In the genomic region with DNA sequence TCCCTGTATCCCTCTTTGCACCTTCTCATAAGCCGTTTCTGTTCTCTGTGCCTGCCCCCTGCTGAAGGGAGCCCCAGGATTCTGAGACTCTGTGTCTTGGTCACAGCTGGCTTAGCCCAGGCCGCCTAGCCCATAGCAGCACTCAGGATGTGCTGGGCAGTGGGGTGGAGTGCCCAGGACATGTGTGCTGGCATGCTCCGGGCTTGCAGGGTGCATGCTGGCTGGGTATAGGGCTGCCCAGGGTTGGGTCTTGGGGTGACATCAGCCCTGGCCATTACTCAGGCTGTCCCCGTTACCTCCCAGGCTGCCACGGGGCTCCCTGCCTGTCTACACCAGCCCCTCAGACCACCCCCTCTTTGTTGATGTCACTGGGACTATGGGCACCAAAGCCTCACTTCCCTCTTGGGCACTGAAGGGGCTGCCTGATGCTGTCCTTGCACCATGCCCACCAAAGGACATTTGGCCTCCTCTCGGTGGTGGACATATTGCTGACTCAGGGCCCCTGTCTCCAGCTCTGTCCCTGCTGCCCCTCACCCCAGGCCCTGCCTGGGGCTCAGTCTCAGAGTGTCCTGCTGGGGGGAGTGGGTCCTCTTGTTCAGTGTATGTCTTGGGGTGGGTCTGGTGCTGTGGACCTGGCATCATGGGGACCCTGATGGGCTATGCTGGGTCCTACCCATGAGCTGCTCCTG, we compare ENCODE assay signal across 14 cellular contexts. TPM values are rescaled to one million over a fixed set of nuclear protein-coding genes. Genes with fewer than 3 reads are reported as not detected.
A peak's percentile ranks its signal among the peaks of the same experiment; 100 is the strongest.
DNase-seq lines count a peak whose midpoint lies in the region; ATAC-seq and FAIRE-seq lines count a peak whose summit lies in the region.
"Had no signal": no experiment of that assay in that cellular context is flagged by ENCODE, and none has a peak within 500 bp of the region (broad histone marks: within the 10 kb centered on the region; RNA-seq: fewer than 3 reads in every experiment).

No MANE protein-coding gene starts in this region.

- no peaks in the 10 kb centered on the region; the same call in 1 of the 2 replicates for H3K36me3 ChIP-seq in ACC112 (ENCODE audit: insufficient read depth, low read length)
- H3K36me3 ChIP-seq in CD4-positive, alpha-beta memory T cell (ENCODE audit: insufficient read depth, low read length), result no peaks in the 10 kb centered on the region
- H3K36me3 ChIP-seq: cardiac muscle cell had no signal

- intact Hi-C loops in CD4-positive, alpha-beta memory T cell (cut with micrococcal nuclease), result no loop called here
- intact Hi-C loops in activated T-helper 2 cell treated with anti-CD3 and anti-CD28 coated beads, Interferon-gamma antibody, Interleukin-2, Interleukin-4, amounts not matched to agents 10 μg/mL and 5 μg/mL and 100 μg/mL, durations not matched to agents 14 hours and 24 hours and 36 hours (cut with micrococcal nuclease), result loop anchor here (5.0 kb wide), 1 partner anchor 100 kb away; no protein-coding TSS in a partner anchor

- peaks cover 23% of the 10 kb centered on the region; the same call in 1 of the 2 replicates for H3K27me3 ChIP-seq in ACC112 (ENCODE audit: insufficient read depth, low read length)
- no peaks in the 10 kb centered on the region for H3K27me3 ChIP-seq in CD4-positive, alpha-beta memory T cell (ENCODE audit: insufficient read depth, low read length)

- CTCF ChIA-PET in CD4-positive, alpha-beta memory T cell (lab: Charles Lee; ENCODE audit: partially characterized antibody), result no interaction called here

- no peak for ATAC-seq in naive thymus-derived CD8-positive, alpha-beta T cell
- no peak for ATAC-seq in stimulated activated naive B cell treated with anti-CD40 and anti-IgM and Interleukin-4, amounts not matched to agents 10 μg/mL and 1 μg/mL and 100 μg/mL, for 72 hours (replicated peaks)
- no peak for ATAC-seq in HG02970 (IDR thresholded peaks at IDR 0.05; ENCODE audit: low FRiP score, unreplicated experiment)

- H3K27ac Mint-ChIP-seq in CD4-positive, alpha-beta memory T cell, result peak overlapping the region in 2 of 7 donors; percentile 59 to 83
- H3K27ac Mint-ChIP-seq in activated T-helper 2 cell treated with anti-CD3 and anti-CD28 coated beads, Interferon-gamma antibody, Interleukin-2, Interleukin-4, amounts not matched to agents 10 μg/mL and 5 μg/mL and 100 μg/mL, durations not matched to agents 14 hours and 24 hours and 36 hours, result no peak overlapping the region
- peak overlapping the region in 1 of 10 donors; percentile 3 for H3K27ac Mint-ChIP-seq in naive thymus-derived CD8-positive, alpha-beta T cell
- no peak overlapping the region for H3K27ac Mint-ChIP-seq in stimulated activated naive B cell treated with anti-CD40 and anti-IgM and Interleukin-4, amounts not matched to agents 10 μg/mL and 1 μg/mL and 100 μg/mL, for 72 hours

- H3K9me3 ChIP-seq in CD4-positive, alpha-beta memory T cell (ENCODE audit: control insufficient read depth in 1 of 2, low read length in 2 of 2), result no peaks in the 10 kb centered on the region

- no peak overlapping the region for H2AFZ ChIP-seq in ACC112 (ENCODE audit: low read length, unreplicated experiment)

- no peak for DNase-seq in CD4-positive, alpha-beta memory T cell
- no peak for DNase-seq in activated T-helper 2 cell treated with anti-CD3 and anti-CD28 coated beads, Interferon-gamma antibody, Interleukin-2, Interleukin-4, amounts not matched to agents 10 μg/mL and 5 μg/mL and 100 μg/mL, durations not matched to agents 14 hours and 24 hours and 36 hours (ENCODE audit: low spot score)
- DNase-seq in naive thymus-derived CD8-positive, alpha-beta T cell, result no peak
- DNase-seq in stimulated activated naive B cell treated with anti-CD40 and anti-IgM and Interleukin-4, amounts not matched to agents 10 μg/mL and 1 μg/mL and 100 μg/mL, for 72 hours, result no peak
- DNase-seq in NCI-H526 treated with DMSO at 0.1 percent for 48 hours (lab: John Stamatoyannopoulos, UW), result no peak
- DNase-seq in GM19239 (ENCODE audit: insufficient read length, low spot score), result no peak
- DNase-seq: NCI-H1105 treated with DMSO at 0.1 percent for 48 hours, NCI-H510A treated with DMSO at 0.1 percent for 48 hours, retina, RPMI8226 had no signal

- H3K4me1 ChIP-seq in ACC112 (ENCODE audit: control insufficient read depth, insufficient read depth, low read length, unreplicated experiment), result peaks cover 24% of the 10 kb centered on the region
- H3K4me1 ChIP-seq in CD4-positive, alpha-beta memory T cell (ENCODE audit: insufficient read depth, low read length), result peaks cover 16% of the 10 kb centered on the region

- POLR2A ChIA-PET in CD4-positive, alpha-beta memory T cell (lab: Charles Lee; ENCODE audit: partially characterized antibody), result no interaction called here
- POLR2A ChIA-PET in naive thymus-derived CD8-positive, alpha-beta T cell (lab: Charles Lee), result interaction anchor here (1.5 kb wide), 1 partner anchor 41 kb away, joined by 5 read pairs; no protein-coding TSS in a partner anchor

- H3K79me2 ChIP-seq in ACC112 (ENCODE audit: control insufficient read depth, insufficient read depth, low read length, unreplicated experiment), result peaks cover 46% of the 10 kb centered on the region

- H3K4me3 ChIP-seq in ACC112 (ENCODE audit: low read depth, low read length), result peak overlapping the region; percentile 93
- H3K4me3 ChIP-seq in CD4-positive, alpha-beta memory T cell (ENCODE audit: low read length in 2 of 2), result no peak overlapping the region
- H3K4me3 ChIP-seq: cardiac muscle cell, lung had no signal

- H3K36me3 Mint-ChIP-seq in CD4-positive, alpha-beta memory T cell, result no peaks in the 10 kb centered on the region
- H3K36me3 Mint-ChIP-seq in activated T-helper 2 cell treated with anti-CD3 and anti-CD28 coated beads, Interferon-gamma antibody, Interleukin-2, Interleukin-4, amounts not matched to agents 10 μg/mL and 5 μg/mL and 100 μg/mL, durations not matched to agents 14 hours and 24 hours and 36 hours (ENCODE audit: low read depth), result no peaks in the 10 kb centered on the region
- H3K36me3 Mint-ChIP-seq in naive thymus-derived CD8-positive, alpha-beta T cell, result no peaks in the 10 kb centered on the region
- H3K36me3 Mint-ChIP-seq in stimulated activated naive B cell treated with anti-CD40 and anti-IgM and Interleukin-4, amounts not matched to agents 10 μg/mL and 1 μg/mL and 100 μg/mL, for 72 hours, result peaks cover 0 to 1% of the 10 kb centered on the region in 2 donors

- H3K4me3 Mint-ChIP-seq in CD4-positive, alpha-beta memory T cell, result peak overlapping the region; percentile 32 to 73 (median 64)
- peak overlapping the region; percentile 61 for H3K4me3 Mint-ChIP-seq in activated T-helper 2 cell treated with anti-CD3 and anti-CD28 coated beads, Interferon-gamma antibody, Interleukin-2, Interleukin-4, amounts not matched to agents 10 μg/mL and 5 μg/mL and 100 μg/mL, durations not matched to agents 14 hours and 24 hours and 36 hours (ENCODE audit: low read depth)
- peak overlapping the region in 8 of 10 donors; percentile 54 to 86 (median 70) for H3K4me3 Mint-ChIP-seq in naive thymus-derived CD8-positive, alpha-beta T cell
- no peak overlapping the region for H3K4me3 Mint-ChIP-seq in stimulated activated naive B cell treated with anti-CD40 and anti-IgM and Interleukin-4, amounts not matched to agents 10 μg/mL and 1 μg/mL and 100 μg/mL, for 72 hours

- peaks cover 3 to 12% (median 8%) of the 10 kb centered on the region in 4 donors for H3K4me1 Mint-ChIP-seq in CD4-positive, alpha-beta memory T cell
- peaks cover 2% of the 10 kb centered on the region for H3K4me1 Mint-ChIP-seq in activated T-helper 2 cell treated with anti-CD3 and anti-CD28 coated beads, Interferon-gamma antibody, Interleukin-2, Interleukin-4, amounts not matched to agents 10 μg/mL and 5 μg/mL and 100 μg/mL, durations not matched to agents 14 hours and 24 hours and 36 hours (ENCODE audit: low read depth)
- H3K4me1 Mint-ChIP-seq in naive thymus-derived CD8-positive, alpha-beta T cell, result peaks cover 7 to 15% (median 10%) of the 10 kb centered on the region in 4 donors
- peaks cover 8 to 9% of the 10 kb centered on the region in 2 donors for H3K4me1 Mint-ChIP-seq in stimulated activated naive B cell treated with anti-CD40 and anti-IgM and Interleukin-4, amounts not matched to agents 10 μg/mL and 1 μg/mL and 100 μg/mL, for 72 hours

- no peaks in the 10 kb centered on the region for H3K27me3 Mint-ChIP-seq in CD4-positive, alpha-beta memory T cell
- peaks cover 13% of the 10 kb centered on the region for H3K27me3 Mint-ChIP-seq in activated T-helper 2 cell treated with anti-CD3 and anti-CD28 coated beads, Interferon-gamma antibody, Interleukin-2, Interleukin-4, amounts not matched to agents 10 μg/mL and 5 μg/mL and 100 μg/mL, durations not matched to agents 14 hours and 24 hours and 36 hours (ENCODE audit: low read depth)
- H3K27me3 Mint-ChIP-seq in naive thymus-derived CD8-positive, alpha-beta T cell, result peaks cover 1 to 50% (median 12%) of the 10 kb centered on the region in 5 donors
- peaks cover 58 to 80% of the 10 kb centered on the region in 2 donors for H3K27me3 Mint-ChIP-seq in stimulated activated naive B cell treated with anti-CD40 and anti-IgM and Interleukin-4, amounts not matched to agents 10 μg/mL and 1 μg/mL and 100 μg/mL, for 72 hours

- peaks cover 0 to 2% (median 0%) of the 10 kb centered on the region in 8 donors for H3K9me3 Mint-ChIP-seq in CD4-positive, alpha-beta memory T cell
- no peaks in the 10 kb centered on the region for H3K9me3 Mint-ChIP-seq in activated T-helper 2 cell treated with anti-CD3 and anti-CD28 coated beads, Interferon-gamma antibody, Interleukin-2, Interleukin-4, amounts not matched to agents 10 μg/mL and 5 μg/mL and 100 μg/mL, durations not matched to agents 14 hours and 24 hours and 36 hours
- H3K9me3 Mint-ChIP-seq in naive thymus-derived CD8-positive, alpha-beta T cell, result peaks cover 0 to 3% (median 0%) of the 10 kb centered on the region in 9 donors
- no peaks in the 10 kb centered on the region for H3K9me3 Mint-ChIP-seq in stimulated activated naive B cell treated with anti-CD40 and anti-IgM and Interleukin-4, amounts not matched to agents 10 μg/mL and 1 μg/mL and 100 μg/mL, for 72 hours

- no peak overlapping the region for H3K27ac ChIP-seq in ACC112 (ENCODE audit: low read depth, low read length)
- no peak overlapping the region for H3K27ac ChIP-seq in CD4-positive, alpha-beta memory T cell (ENCODE audit: low read depth, low read length)
- H3K27ac ChIP-seq: cardiac muscle cell had no signal

- no peak for FAIRE-seq in GM19239 (lab: Jason Lieb, UNC)

RNA-seq across cellular contexts. Expression of a gene that starts 2.4 kb away (rescaled TPM):
- 1 to 10 TPM; 3.0 to 3.8 TPM for total RNA-seq in CD4-positive, alpha-beta memory T cell
- polyA plus RNA-seq in CD4-positive, alpha-beta memory T cell, result under 1 TPM in 1 of 2 donors, not detected in 1; 0.16 TPM
- total RNA-seq in activated T-helper 2 cell treated with anti-CD3 and anti-CD28 coated beads, Interferon-gamma antibody, Interleukin-2, Interleukin-4, amounts not matched to agents 10 μg/mL and 5 μg/mL and 100 μg/mL, durations not matched to agents 14 hours and 24 hours and 36 hours, result 8.5 TPM in 2 replicates
- total RNA-seq in naive thymus-derived CD8-positive, alpha-beta T cell, result 1 to 10 TPM; 4.6 to 4.8 TPM
- polyA plus RNA-seq in naive thymus-derived CD8-positive, alpha-beta T cell, result under 1 TPM in 2 of 3 donors, not detected in 1; 0.03 to 0.05 TPM

RNA-seq across cellular contexts. Expression of a gene that starts 57.2 kb away (rescaled TPM):
- not detected for total RNA-seq in CD4-positive, alpha-beta memory T cell
- under 1 TPM in 1 of 2 donors, not detected in 1; 0.68 TPM for polyA plus RNA-seq in CD4-positive, alpha-beta memory T cell
- total RNA-seq in activated T-helper 2 cell treated with anti-CD3 and anti-CD28 coated beads, Interferon-gamma antibody, Interleukin-2, Interleukin-4, amounts not matched to agents 10 μg/mL and 5 μg/mL and 100 μg/mL, durations not matched to agents 14 hours and 24 hours and 36 hours, result 0.16 and 0.23 TPM in 2 replicates
- 1 to 10 TPM; 1.2 to 2.2 TPM for total RNA-seq in naive thymus-derived CD8-positive, alpha-beta T cell
- polyA plus RNA-seq in naive thymus-derived CD8-positive, alpha-beta T cell, result under 1 TPM in 2 of 3 donors, not detected in 1; 0.08 to 0.13 TPM

Comparison
In these comparisons a context has a peak if more than half of its experiments do, and no peak if none do; other contexts are left out.
1. H3K4me3 Mint-ChIP-seq: peak in CD4-positive, alpha-beta memory T cell (8 of 8), activated T-helper 2 cell treated with anti-CD3 and anti-CD28 coated beads, Interferon-gamma antibody, Interleukin-2, Interleukin-4, amounts not matched to agents 10 μg/mL and 5 μg/mL and 100 μg/mL, durations not matched to agents 14 hours and 24 hours and 36 hours (single experiment) and naive thymus-derived CD8-positive, alpha-beta T cell (8 of 10); none in stimulated activated naive B cell treated with anti-CD40 and anti-IgM and Interleukin-4, amounts not matched to agents 10 μg/mL and 1 μg/mL and 100 μg/mL, for 72 hours (0 of 2).